12 cellular contexts compared by ENCODE assay signal in the genomic region with DNA sequence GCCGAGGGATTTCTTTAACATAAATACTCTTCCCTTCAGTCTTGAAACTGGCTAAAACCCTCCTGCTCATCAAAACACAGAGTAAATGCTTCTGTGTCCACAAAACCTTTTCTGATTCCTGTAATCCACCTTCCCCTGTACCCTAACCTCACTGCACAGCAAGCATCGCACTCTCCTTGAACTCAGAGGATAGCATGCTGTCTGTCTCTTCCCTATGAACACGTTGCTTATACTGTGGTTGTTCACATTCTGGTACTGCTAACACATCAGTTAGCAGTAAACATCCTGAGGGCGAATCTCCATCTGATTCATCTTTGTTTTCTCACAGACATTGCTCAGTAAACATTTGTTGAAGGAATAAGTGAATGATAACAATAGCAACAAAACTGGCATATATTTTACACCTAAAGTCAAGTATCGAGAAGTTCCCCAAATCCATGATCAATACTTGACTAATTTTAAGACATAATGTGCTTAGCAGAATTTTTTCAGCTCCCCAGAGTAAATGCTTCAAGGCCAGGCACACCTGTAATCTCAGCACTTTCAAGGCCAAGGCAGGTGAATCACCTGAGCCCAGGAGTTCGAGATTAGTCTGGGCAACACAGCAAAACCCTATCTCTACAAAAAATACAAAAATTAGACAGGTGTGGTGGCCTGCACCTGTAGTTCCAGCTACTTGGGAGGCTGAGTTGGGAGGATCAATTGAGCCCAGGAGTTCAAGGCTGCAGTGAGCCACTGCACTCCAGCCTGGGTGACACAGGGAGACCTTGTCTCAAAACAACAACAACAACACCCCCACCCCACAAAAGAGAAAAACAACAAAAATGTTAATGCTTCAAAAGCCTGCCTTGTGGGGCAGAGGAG. TPM values are rescaled to one million over a fixed set of nuclear protein-coding genes. Genes with fewer than 3 reads are reported as not detected.
A peak's percentile ranks its signal among the peaks of the same experiment; 100 is the strongest.
DNase-seq lines count a peak whose midpoint lies in the region; ATAC-seq and TF ChIP-seq lines count a peak whose summit lies in the region.
"Had no signal": no experiment of that assay in that cellular context is flagged by ENCODE, and none has a peak within 500 bp of the region (broad histone marks: within the 10 kb centered on the region; RNA-seq: fewer than 3 reads in every experiment).

No MANE protein-coding gene starts in this region.

- H3K27me3 Mint-ChIP-seq in activated naive CD8-positive, alpha-beta T cell treated with anti-CD3 and anti-CD28 coated beads for 36 hours = no peaks in the 10 kb centered on the region

- H3K4me1 ChIP-seq in left ventricle myocardium inferior (peaks cover 15% of the 10 kb centered on the region), right lobe of liver (peaks cover 0 to 22% (median 4%) of the 10 kb centered on the region in 4 donors), vagina (no peaks in the 10 kb centered on the region)

- DNase-seq in left ventricle myocardium inferior (no peak), Right ventricle myocardium inferior (ENCODE audit: missing footprints) (no peak), right lobe of liver (peak in 1 of 3 donors; percentile 18), vagina (ENCODE audit: extremely low spot score in 2 of 2) (no peak), WERI-Rb-1 (no peak), AML-193 (lab: John Stamatoyannopoulos, UW) (no peak), COLO668 (lab: John Stamatoyannopoulos, UW; ENCODE audit: unreplicated experiment) (no peak)
- no peak for DNase-seq in activated naive CD8-positive, alpha-beta T cell treated with anti-CD3 and anti-CD28 coated beads for 36 hours
- DNase-seq: activated B cell treated with CpG ODN at 0.5 μM for 24 hours, anterior cingulate cortex, NCI-H1092, NCI-H510A had no signal

- peak overlapping the region; percentile 10 for H3K27ac ChIP-seq in left ventricle myocardium inferior (replicated peaks)
- peak overlapping the region; percentile 10 to 56 (median 23) for H3K27ac ChIP-seq in right lobe of liver
- peak overlapping the region; percentile 42 for H3K27ac ChIP-seq in vagina
- no peak overlapping the region for H3K27ac ChIP-seq in WERI-Rb-1

- ATAC-seq in Right ventricle myocardium inferior (no peak), right lobe of liver (peak in 1 of 4 donors; percentile 53)

- intact Hi-C loops in left ventricle myocardium inferior (cut with micrococcal nuclease) (no loop called here), Right ventricle myocardium inferior (cut with DNase I) (no loop called here), right lobe of liver (cut with DNase I) (no loop called here), vagina (cut with DNase I) (no loop called here)

- peak overlapping the region; percentile 25 for H3K4me3 Mint-ChIP-seq in activated naive CD8-positive, alpha-beta T cell treated with anti-CD3 and anti-CD28 coated beads for 36 hours
- H3K4me3 Mint-ChIP-seq: activated B cell treated with CpG ODN at 0.5 μM for 24 hours had no signal

- TF ChIP-seq POLR2A in right lobe of liver (IDR thresholded peaks at IDR 0.05) (no peak), vagina (IDR thresholded peaks at IDR 0.05) (no peak)

- WGBS in right lobe of liver (ENCODE audit: insufficient coverage, low coverage, low lambda C conversion rate, missing lambda C conversion rate) = 80% methylated on average over 6 of the region's 6 CpGs

- peak overlapping the region; percentile 36 for H3K27ac Mint-ChIP-seq in activated naive CD8-positive, alpha-beta T cell treated with anti-CD3 and anti-CD28 coated beads for 36 hours
- H3K27ac Mint-ChIP-seq: activated B cell treated with CpG ODN at 0.5 μM for 24 hours had no signal

- no peaks in the 10 kb centered on the region for H3K9me3 ChIP-seq in left ventricle myocardium inferior (replicated peaks)
- H3K9me3 ChIP-seq in right lobe of liver = no peaks in the 10 kb centered on the region
- no peaks in the 10 kb centered on the region for H3K9me3 ChIP-seq in vagina
- no peaks in the 10 kb centered on the region for H3K9me3 ChIP-seq in WERI-Rb-1 (ENCODE audit: severe bottlenecking)

- peaks cover 17% of the 10 kb centered on the region for H3K9me3 Mint-ChIP-seq in activated naive CD8-positive, alpha-beta T cell treated with anti-CD3 and anti-CD28 coated beads for 36 hours

- no peaks in the 10 kb centered on the region for H3K36me3 ChIP-seq in left ventricle myocardium inferior
- no peaks in the 10 kb centered on the region for H3K36me3 ChIP-seq in right lobe of liver
- H3K36me3 ChIP-seq in vagina = no peaks in the 10 kb centered on the region
- H3K36me3 ChIP-seq in WERI-Rb-1 = no peaks in the 10 kb centered on the region

- peaks cover 18% of the 10 kb centered on the region for H3K36me3 Mint-ChIP-seq in activated naive CD8-positive, alpha-beta T cell treated with anti-CD3 and anti-CD28 coated beads for 36 hours

- peaks cover 46% of the 10 kb centered on the region for H3K4me1 Mint-ChIP-seq in activated naive CD8-positive, alpha-beta T cell treated with anti-CD3 and anti-CD28 coated beads for 36 hours

- H3K27me3 ChIP-seq in left ventricle myocardium inferior (ENCODE audit: low read depth) (no peaks in the 10 kb centered on the region), right lobe of liver (no peaks in the 10 kb centered on the region), vagina (no peaks in the 10 kb centered on the region), WERI-Rb-1 (ENCODE audit: insufficient read depth, low read depth, severe bottlenecking) (no peaks in the 10 kb centered on the region)

- TF ChIP-seq CTCF in left ventricle myocardium inferior (IDR thresholded peaks at IDR 0.05; ENCODE audit: borderline replicate concordance) (no peak), right lobe of liver (IDR thresholded peaks at IDR 0.05) (no peak), vagina (IDR thresholded peaks at IDR 0.05) (no peak), WERI-Rb-1 (IDR thresholded peaks at IDR 0.05; ENCODE audit: low read depth, low read length) (no peak)

- no peak overlapping the region for H3K4me3 ChIP-seq in left ventricle myocardium inferior
- no peak overlapping the region for H3K4me3 ChIP-seq in right lobe of liver
- H3K4me3 ChIP-seq in vagina = no peak overlapping the region
- H3K4me3 ChIP-seq in WERI-Rb-1 (ENCODE audit: low read depth, low read length) = no peak overlapping the region

RNA-seq across cellular contexts. Expression of a gene that starts 45.6 kb away (rescaled TPM):
- total RNA-seq in left ventricle myocardium inferior = 8.2 TPM
- total RNA-seq in Right ventricle myocardium inferior = 9.9 TPM
- total RNA-seq in activated naive CD8-positive, alpha-beta T cell treated with anti-CD3 and anti-CD28 coated beads for 36 hours = 10 to 100 TPM; 56.1 to 61.5 TPM
- 100 to 1,000 TPM in 5 of 6 experiments, 10 to 100 TPM in 1; 64.9 to 175 (median 150) TPM for total RNA-seq in right lobe of liver
- total RNA-seq in vagina = 19.4 TPM
